8 cellular contexts compared by ENCODE assay signal in genomic region chr11:45147871-45148270, GRCh38. TPM values are rescaled to one million over a fixed set of nuclear protein-coding genes. Genes with fewer than 3 reads are reported as not detected.
DNase-seq lines count a peak whose midpoint lies in the region; ATAC-seq and TF ChIP-seq lines count a peak whose summit lies in the region.

No MANE protein-coding gene starts in this region.

- no peak for ATAC-seq in GM21825 (IDR thresholded peaks at IDR 0.05; ENCODE audit: unreplicated experiment)
- no peak for ATAC-seq in HG02970 (IDR thresholded peaks at IDR 0.05; ENCODE audit: low FRiP score, unreplicated experiment)

- WGBS in prostate gland = 32% methylated on average over 6 of the region's 6 CpGs

- H3K4me1 ChIP-seq in ES-I3 (ENCODE audit: insufficient read depth, low read length) (no peaks in the 10 kb centered on the region), prostate gland (replicated peaks) (no peaks in the 10 kb centered on the region)

- H3K27ac ChIP-seq in SK-N-MC = no peak overlapping the region
- peak overlapping the region; percentile 94 to 97 for H3K27ac ChIP-seq in prostate gland

- intact Hi-C loops in prostate gland (cut with DNase I) = loop anchor here (2.0 kb wide), 2 partner anchors 33 to 63 kb away; no protein-coding TSS in a partner anchor

- peak overlapping the region; percentile 90 for H3K4me3 ChIP-seq in SK-N-MC
- H3K4me3 ChIP-seq in fibroblast of the aortic adventitia (ENCODE audit: low read depth, low read length) = peak overlapping the region; percentile 79
- H3K4me3 ChIP-seq in prostate gland = peak overlapping the region; percentile 61 to 70

- H3K9ac ChIP-seq in ES-I3 (ENCODE audit: low read depth, low read length) (peak overlapping the region; percentile 91), SK-N-MC (ENCODE audit: insufficient read length) (no peak overlapping the region)

- TF ChIP-seq POLR2A in prostate gland (IDR thresholded peaks at IDR 0.05) = no peak

- DNase-seq in SK-N-MC (ENCODE audit: low read depth, low spot score) = no peak
- no peak for DNase-seq in fibroblast of the aortic adventitia (ENCODE audit: low read depth)
- DNase-seq in prostate gland (ENCODE audit: low spot score) = peak; percentile 4
- DNase-seq in NK-92 (lab: John Stamatoyannopoulos, UW; ENCODE audit: unreplicated experiment) = no peak
- DNase-seq in NCI-H82 treated with DMSO at 0.1 percent for 48 hours (lab: John Stamatoyannopoulos, UW; ENCODE audit: unreplicated experiment) = no peak

- no peaks in the 10 kb centered on the region for H3K36me3 ChIP-seq in ES-I3 (ENCODE audit: insufficient read depth, low read length)
- H3K36me3 ChIP-seq in SK-N-MC (ENCODE audit: insufficient read depth, low read length) = no peaks in the 10 kb centered on the region
- H3K36me3 ChIP-seq in prostate gland = no peaks in the 10 kb centered on the region

- no peaks in the 10 kb centered on the region for H3K27me3 ChIP-seq in prostate gland (replicated peaks; ENCODE audit: insufficient read depth)

- no peaks in the 10 kb centered on the region for H3K9me3 ChIP-seq in ES-I3 (ENCODE audit: control insufficient read depth, insufficient read depth, low read length)
- H3K9me3 ChIP-seq in SK-N-MC (ENCODE audit: low read depth, low read length) = no peaks in the 10 kb centered on the region
- H3K9me3 ChIP-seq in prostate gland = no peaks in the 10 kb centered on the region

- TF ChIP-seq CTCF in fibroblast of the aortic adventitia (IDR thresholded peaks at IDR 0.05; ENCODE audit: insufficient read depth, low read length) (no peak), prostate gland (IDR thresholded peaks at IDR 0.05) (no peak)

RNA-seq across cellular contexts. Expression of gene PRDM11, which starts 1.4 kb away (rescaled TPM):
- 3.4 and 5.3 TPM in 2 replicates for total RNA-seq in fibroblast of the aortic adventitia (ENCODE audit: low replicate concordance)
- total RNA-seq in prostate gland = 10 to 100 TPM; 13.1 to 15.3 TPM
